In the genomic region with DNA sequence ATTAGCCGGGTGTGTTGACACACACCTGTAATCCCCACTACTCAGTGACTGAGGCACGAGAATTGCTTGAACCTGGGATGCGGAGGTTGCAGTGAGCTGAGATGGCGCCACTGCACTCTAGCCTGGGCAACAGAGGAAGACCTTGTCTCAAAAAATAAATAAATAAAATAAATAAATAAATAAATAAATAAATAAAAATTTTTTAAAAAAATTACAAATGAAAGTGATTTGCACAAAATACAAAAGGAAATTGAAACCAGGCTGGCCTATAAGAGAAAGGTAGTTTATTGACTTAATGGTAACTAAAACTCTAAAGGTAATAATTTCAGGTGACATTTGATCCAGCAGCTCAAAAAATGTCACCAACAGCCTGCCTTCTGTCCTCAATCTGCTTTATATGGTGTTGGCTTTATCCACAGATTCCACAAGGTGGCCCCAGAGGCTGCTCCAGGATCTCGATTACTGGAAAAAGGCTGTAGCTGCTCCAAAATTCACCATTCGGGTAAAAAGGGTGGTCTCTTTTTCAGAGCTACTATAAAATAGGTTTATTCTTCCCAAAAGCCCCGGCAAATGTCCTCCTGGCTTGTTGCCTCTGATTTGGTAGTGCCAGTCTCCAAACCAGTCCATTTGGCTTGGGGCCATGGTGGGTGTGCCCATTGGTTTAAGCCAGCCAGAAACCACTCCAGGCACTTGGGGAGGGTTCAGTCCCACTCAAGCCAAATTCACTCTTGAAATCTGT, we compare ENCODE assay signal across 8 cellular contexts.
DNase-seq lines count a peak whose midpoint lies in the region; ATAC-seq and TF ChIP-seq lines count a peak whose summit lies in the region.

No MANE protein-coding gene starts in this region.

- H2BK15ac ChIP-seq in neuronal stem cell (ENCODE audit: low read length) = no peak overlapping the region

- no peak overlapping the region for H3K14ac ChIP-seq in neuronal stem cell (ENCODE audit: low read length)

- DNase-seq in DMS153 treated with DMSO at 0.1 percent for 48 hours (lab: John Stamatoyannopoulos, UW; ENCODE audit: unreplicated experiment) (peak; percentile 84), NOMO-1 treated with dmso at 0.1 percent for 144 hours (lab: John Stamatoyannopoulos, UW; ENCODE audit: unreplicated experiment) (peak; percentile 39), fibroblast of the aortic adventitia (ENCODE audit: low read depth) (peak; percentile 85), neuronal stem cell (ENCODE audit: low spot score) (peak; percentile 42), uterus (peak; percentile 65 to 69)
- peak; percentile 53 for DNase-seq in Jurkat, Clone E6-1 (ENCODE audit: low read depth, low spot score)
- DNase-seq in activated T-cell treated with anti-CD3 and anti-CD28 coated beads, Interleukin-2, amount 50 U/mL, for 72 hours = peak; percentile 50 to 59

- H3K4me3 ChIP-seq in Jurkat, Clone E6-1 (ENCODE audit: low read length) = no peak overlapping the region
- peak overlapping the region; percentile 6 for H3K4me3 ChIP-seq in fibroblast of the aortic adventitia (ENCODE audit: low read depth, low read length)
- H3K4me3 ChIP-seq in neuronal stem cell (ENCODE audit: low read length in 2 of 2) = no peak overlapping the region
- no peak overlapping the region for H3K4me3 ChIP-seq in uterus

- no peak overlapping the region for H3K23ac ChIP-seq in neuronal stem cell (ENCODE audit: low read depth, low read length, poor library complexity)

- no peaks in the 10 kb centered on the region for H3K36me3 Mint-ChIP-seq in activated T-cell treated with anti-CD3 and anti-CD28 coated beads, Interleukin-2, amount 50 U/mL, for 72 hours (ENCODE audit: insufficient read depth in 2 of 2)

- H3K18ac ChIP-seq in neuronal stem cell (ENCODE audit: low read length) = no peak overlapping the region

- TF ChIP-seq CTCF in fibroblast of the aortic adventitia (IDR thresholded peaks at IDR 0.05; ENCODE audit: insufficient read depth, low read length) (peak; percentile 88), uterus (IDR thresholded peaks at IDR 0.05) (peak; percentile 78 to 90 (median 80))

- H3K9ac ChIP-seq in neuronal stem cell (ENCODE audit: low read depth, low read length, poor library complexity) = no peak overlapping the region

- H2AFZ ChIP-seq in neuronal stem cell (ENCODE audit: low read length) = peak overlapping the region; percentile 73

- H3K79me1 ChIP-seq in neuronal stem cell (ENCODE audit: low read depth, low read length) = no peaks in the 10 kb centered on the region

- H3K36me3 ChIP-seq in neuronal stem cell (replicated peaks in 1 of 2; ENCODE audit: control insufficient read depth in 2 of 2, insufficient read depth in 2 of 2, low read length in 2 of 2) (no peaks in the 10 kb centered on the region), uterus (no peaks in the 10 kb centered on the region)

- peaks cover 11% of the 10 kb centered on the region for H3K4me1 Mint-ChIP-seq in activated T-cell treated with anti-CD3 and anti-CD28 coated beads, Interleukin-2, amount 50 U/mL, for 72 hours (ENCODE audit: low read depth)

- intact Hi-C loops in uterus (cut with DNase I; ENCODE audit: low total_unique reads) = loop anchor here (5.0 kb wide), 1 partner anchor 174 kb away; no protein-coding TSS in a partner anchor

- no peak overlapping the region for H4K8ac ChIP-seq in neuronal stem cell (ENCODE audit: low read depth, low read length)

- no peak overlapping the region for H2BK12ac ChIP-seq in neuronal stem cell (ENCODE audit: low read length)

- no peak overlapping the region for H3K27ac Mint-ChIP-seq in activated T-cell treated with anti-CD3 and anti-CD28 coated beads, Interleukin-2, amount 50 U/mL, for 72 hours

- H2BK5ac ChIP-seq in neuronal stem cell (ENCODE audit: low read length) = no peak overlapping the region

- no peak overlapping the region for H3K27ac ChIP-seq in neuronal stem cell (replicated peaks; ENCODE audit: low read length)
- no peak overlapping the region for H3K27ac ChIP-seq in uterus

- peak; percentile 76 to 77 for ATAC-seq in activated T-cell treated with anti-CD3 and anti-CD28 coated beads, Interleukin-2, amount 50 U/mL, for 72 hours (replicated peaks in 1 of 2)
- no peak for ATAC-seq in HG03097 (IDR thresholded peaks at IDR 0.05; ENCODE audit: low FRiP score, unreplicated experiment)

- no peak overlapping the region for H2BK120ac ChIP-seq in neuronal stem cell (ENCODE audit: low read depth, low read length)

- H4K91ac ChIP-seq in neuronal stem cell (ENCODE audit: low read depth, low read length, poor library complexity) = no peak overlapping the region

- H2AK5ac ChIP-seq in neuronal stem cell (ENCODE audit: low read depth, low read length) = no peak overlapping the region

- H3K4me3 Mint-ChIP-seq in activated T-cell treated with anti-CD3 and anti-CD28 coated beads, Interleukin-2, amount 50 U/mL, for 72 hours = no peak overlapping the region

- no peak overlapping the region for H3K4me2 ChIP-seq in neuronal stem cell (ENCODE audit: insufficient read depth, low read length, poor library complexity, severe bottlenecking)

- WGBS in neuronal stem cell (ENCODE audit: extremely low coverage in 2 of 2, insufficient read length in 2 of 2, insufficient replicate concordance in 1 of 2), 2 donors = no CpG with 5 or more reads among the region's 7 CpGs

- no peaks in the 10 kb centered on the region for H3K27me3 ChIP-seq in neuronal stem cell (ENCODE audit: control insufficient read depth in 3 of 3, insufficient read depth in 3 of 3, low read depth in 1 of 3, low read length in 3 of 3)
- no peaks in the 10 kb centered on the region for H3K27me3 ChIP-seq in uterus

- peaks cover 2 to 23% of the 10 kb centered on the region in 2 donors for H3K4me1 ChIP-seq in neuronal stem cell (ENCODE audit: control insufficient read depth in 2 of 2, insufficient read depth in 1 of 2, low read depth in 1 of 2, low read length in 2 of 2)
- H3K4me1 ChIP-seq in uterus = no peaks in the 10 kb centered on the region

- TF ChIP-seq POLR2A in uterus (IDR thresholded peaks at IDR 0.05) = no peak

- peaks cover 14% of the 10 kb centered on the region for H3K27me3 Mint-ChIP-seq in activated T-cell treated with anti-CD3 and anti-CD28 coated beads, Interleukin-2, amount 50 U/mL, for 72 hours (ENCODE audit: low read depth)

- no peak overlapping the region for H3K4ac ChIP-seq in neuronal stem cell (ENCODE audit: low read length)

- no peaks in the 10 kb centered on the region for H3K9me3 Mint-ChIP-seq in activated T-cell treated with anti-CD3 and anti-CD28 coated beads, Interleukin-2, amount 50 U/mL, for 72 hours

- H3K9me3 ChIP-seq in neuronal stem cell (replicated peaks in 1 of 2; ENCODE audit: control insufficient read depth in 2 of 2, insufficient read depth in 1 of 2, low read depth in 1 of 2, low read length in 2 of 2) = no peaks in the 10 kb centered on the region
- H3K9me3 ChIP-seq in uterus = no peaks in the 10 kb centered on the region
